1 cellular context compared by ENCODE assay signal in the genomic region with DNA sequence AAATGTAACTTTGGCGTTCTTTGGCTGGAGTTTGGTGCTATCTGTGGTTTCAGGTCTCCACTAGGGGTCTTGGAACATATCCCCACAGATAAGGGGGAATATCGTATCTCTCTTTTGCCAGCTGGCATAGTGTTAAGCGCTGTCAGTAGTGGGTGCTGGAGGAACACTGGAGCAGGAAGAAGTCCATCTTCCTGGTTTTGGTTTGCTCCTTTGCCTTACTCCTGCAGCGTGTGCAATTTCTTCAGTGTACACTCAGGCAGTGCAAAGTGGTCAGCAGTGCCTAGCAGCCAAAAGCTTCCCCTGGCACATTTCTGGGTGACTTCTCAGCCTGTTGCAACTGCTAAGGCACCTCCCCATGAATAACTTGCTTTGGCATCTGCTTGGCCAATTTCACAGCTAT.
TF ChIP-seq lines count a peak whose summit lies in the region.

No MANE protein-coding gene starts in this region.

TF ChIP-seq in HCT116, 20 proteins besides CTCF, POLR2A, EP300 and RAD21:
- TF ChIP-seq EGR1 (IDR thresholded peaks at IDR 0.05; ENCODE audit: low read depth) (no peak), ELF1 (IDR thresholded peaks at IDR 0.05; ENCODE audit: borderline replicate concordance, low read depth) (no peak), EZH2phosphoT487 (IDR thresholded peaks at IDR 0.05; ENCODE audit: borderline replicate concordance) (no peak), POLR2AphosphoS5 (IDR thresholded peaks at IDR 0.05; ENCODE audit: low read depth, low read length) (no peak), CBX3 (IDR thresholded peaks at IDR 0.05; ENCODE audit: low read depth) (no peak), MAX (IDR thresholded peaks at IDR 0.05) (no peak), SP1 (IDR thresholded peaks at IDR 0.05; ENCODE audit: low read depth) (no peak)
- TF ChIP-seq, protein P1, sequence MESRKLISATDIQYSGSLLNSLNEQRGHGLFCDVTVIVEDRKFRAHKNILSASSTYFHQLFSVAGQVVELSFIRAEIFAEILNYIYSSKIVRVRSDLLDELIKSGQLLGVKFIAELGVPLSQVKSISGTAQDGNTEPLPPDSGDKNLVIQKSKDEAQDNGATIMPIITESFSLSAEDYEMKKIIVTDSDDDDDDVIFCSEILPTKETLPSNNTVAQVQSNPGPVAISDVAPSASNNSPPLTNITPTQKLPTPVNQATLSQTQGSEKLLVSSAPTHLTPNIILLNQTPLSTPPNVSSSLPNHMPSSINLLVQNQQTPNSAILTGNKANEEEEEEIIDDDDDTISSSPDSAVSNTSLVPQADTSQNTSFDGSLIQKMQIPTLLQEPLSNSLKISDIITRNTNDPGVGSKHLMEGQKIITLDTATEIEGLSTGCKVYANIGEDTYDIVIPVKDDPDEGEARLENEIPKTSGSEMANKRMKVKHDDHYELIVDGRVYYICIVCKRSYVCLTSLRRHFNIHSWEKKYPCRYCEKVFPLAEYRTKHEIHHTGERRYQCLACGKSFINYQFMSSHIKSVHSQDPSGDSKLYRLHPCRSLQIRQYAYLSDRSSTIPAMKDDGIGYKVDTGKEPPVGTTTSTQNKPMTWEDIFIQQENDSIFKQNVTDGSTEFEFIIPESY (IDR thresholded peaks at IDR 0.05; ENCODE audit: extremely low read depth, insufficient replicate concordance, low read length): no peak
